7 cellular contexts compared by ENCODE assay signal in the genomic region with DNA sequence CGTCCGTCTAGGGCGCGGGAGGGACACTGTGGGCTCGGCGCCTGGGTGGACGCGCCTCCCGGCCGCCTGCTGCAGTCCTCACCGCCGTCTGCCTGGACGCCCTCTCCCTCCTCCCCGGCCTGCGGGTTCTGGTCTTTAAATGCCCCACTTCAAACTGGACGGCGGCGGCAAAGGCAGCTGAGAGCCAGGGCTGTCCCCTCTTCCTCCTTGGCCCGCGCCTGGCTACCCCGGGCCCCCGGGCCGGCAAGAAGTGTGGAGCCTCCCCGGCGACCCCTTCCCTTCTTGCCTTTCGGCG. TPM values are rescaled to one million over a fixed set of nuclear protein-coding genes. Genes with fewer than 3 reads are reported as not detected.
DNase-seq lines count a peak whose midpoint lies in the region; ATAC-seq and TF ChIP-seq lines count a peak whose summit lies in the region.

No MANE protein-coding gene starts in this region.

- H3K9me3 Mint-ChIP-seq in IgD-negative memory B cell, result no peaks in the 10 kb centered on the region
- H3K9me3 Mint-ChIP-seq in activated CD4-positive, alpha-beta T cell treated with anti-CD3 and anti-CD28 coated beads, Interleukin-2, amount 10 ng/mL, durations not matched to agents 7 days and 5 days, result no peaks in the 10 kb centered on the region

- no peaks in the 10 kb centered on the region for H3K36me3 ChIP-seq in upper lobe of left lung

- TF ChIP-seq CTCF in upper lobe of left lung (IDR thresholded peaks at IDR 0.05), result peak in 1 of 6 experiments; percentile 10

- DNase-seq in ELF-1 (ENCODE audit: low read depth, low spot score), result peak; percentile 78
- no peak for DNase-seq in activated CD4-positive, alpha-beta T cell treated with anti-CD3 and anti-CD28 coated beads, Interleukin-2, amount 10 ng/mL, durations not matched to agents 7 days and 5 days
- no peak for DNase-seq in epithelial cell of prostate (ENCODE audit: low read depth, low spot score)
- peak; percentile 64 for DNase-seq in midbrain (lab: John Stamatoyannopoulos, UW)
- DNase-seq in upper lobe of left lung, result peak; percentile 60 to 90

- no peaks in the 10 kb centered on the region for H3K27me3 ChIP-seq in upper lobe of left lung

- ATAC-seq in GM21528 (IDR thresholded peaks at IDR 0.05; ENCODE audit: low FRiP score, unreplicated experiment), result peak; percentile 8
- peak; percentile 74 to 86 for ATAC-seq in upper lobe of left lung (ENCODE audit: low FRiP score in 2 of 2)

- TF ChIP-seq POLR2A in upper lobe of left lung (IDR thresholded peaks at IDR 0.05), result no peak

- TF ChIP-seq EP300 in upper lobe of left lung (IDR thresholded peaks at IDR 0.05), result no peak

- peaks cover 27 to 37% (median 33%) of the 10 kb centered on the region in 3 donors for H3K4me1 Mint-ChIP-seq in IgD-negative memory B cell
- H3K4me1 Mint-ChIP-seq in activated CD4-positive, alpha-beta T cell treated with anti-CD3 and anti-CD28 coated beads, Interleukin-2, amount 10 ng/mL, durations not matched to agents 7 days and 5 days, result peaks cover 47% of the 10 kb centered on the region

- peaks cover 3% of the 10 kb centered on the region for H3K36me3 Mint-ChIP-seq in IgD-negative memory B cell
- H3K36me3 Mint-ChIP-seq in activated CD4-positive, alpha-beta T cell treated with anti-CD3 and anti-CD28 coated beads, Interleukin-2, amount 10 ng/mL, durations not matched to agents 7 days and 5 days (ENCODE audit: low read depth), result peaks cover 45% of the 10 kb centered on the region

- CTCF ChIA-PET in activated CD4-positive, alpha-beta T cell treated with anti-CD3 and anti-CD28 coated beads, Interleukin-2, amount 10 ng/mL, durations not matched to agents 7 days and 5 days (lab: Charles Lee), result interaction anchor here (0.8 to 1.9 kb wide), 4 partner anchors 11 to 175 kb away, joined by 3 to 5 read pairs (median 4); no protein-coding TSS in a partner anchor

- 0% methylated on average over 21 to 27 of the region's 27 CpGs for whole genome bisulfite sequencing in upper lobe of left lung, 2 donors

- peak overlapping the region; percentile 64 to 95 (median 88) for H3K4me3 ChIP-seq in upper lobe of left lung

- no peaks in the 10 kb centered on the region for H3K9me3 ChIP-seq in upper lobe of left lung

- peak overlapping the region; percentile 81 to 99 (median 88) for H3K27ac Mint-ChIP-seq in IgD-negative memory B cell
- H3K27ac Mint-ChIP-seq in activated CD4-positive, alpha-beta T cell treated with anti-CD3 and anti-CD28 coated beads, Interleukin-2, amount 10 ng/mL, durations not matched to agents 7 days and 5 days, result peak overlapping the region; percentile 98

- H3K4me1 ChIP-seq in upper lobe of left lung, result peaks cover 30 to 42% (median 39%) of the 10 kb centered on the region in 4 donors

- H3K4me3 Mint-ChIP-seq in IgD-negative memory B cell, result peak overlapping the region; percentile 97 to 100 (median 98)
- peak overlapping the region; percentile 100 for H3K4me3 Mint-ChIP-seq in activated CD4-positive, alpha-beta T cell treated with anti-CD3 and anti-CD28 coated beads, Interleukin-2, amount 10 ng/mL, durations not matched to agents 7 days and 5 days

- no peaks in the 10 kb centered on the region for H3K27me3 Mint-ChIP-seq in IgD-negative memory B cell
- no peaks in the 10 kb centered on the region for H3K27me3 Mint-ChIP-seq in activated CD4-positive, alpha-beta T cell treated with anti-CD3 and anti-CD28 coated beads, Interleukin-2, amount 10 ng/mL, durations not matched to agents 7 days and 5 days

- H3K27ac ChIP-seq in epithelial cell of prostate (peak overlapping the region; percentile 70), upper lobe of left lung (peak overlapping the region; percentile 93 to 99 (median 96))

- POLR2A ChIA-PET in activated CD4-positive, alpha-beta T cell treated with anti-CD3 and anti-CD28 coated beads, Interleukin-2, amount 10 ng/mL, durations not matched to agents 7 days and 5 days (lab: Charles Lee), result no interaction called here

RNA-seq across cellular contexts. Expression of a gene that starts 0.4 kb away (rescaled TPM):
- 16.0 TPM for polyA plus RNA-seq in IgD-negative memory B cell
- 100 to 1,000 TPM; 115 to 148 TPM for total RNA-seq in activated CD4-positive, alpha-beta T cell treated with anti-CD3 and anti-CD28 coated beads, Interleukin-2, amount 10 ng/mL, durations not matched to agents 7 days and 5 days
- 10 to 100 TPM; 30.3 to 85.9 (median 32.0) TPM for total RNA-seq in upper lobe of left lung

Comparison
In these comparisons a context has a peak if more than half of its experiments do, and no peak if none do; other contexts are left out.
1. DNase-seq: peak in ELF-1 (single experiment), midbrain (single experiment) and upper lobe of left lung (2 of 2); none in activated CD4-positive, alpha-beta T cell treated with anti-CD3 and anti-CD28 coated beads, Interleukin-2, amount 10 ng/mL, durations not matched to agents 7 days and 5 days (single experiment) and epithelial cell of prostate (single experiment).